Comparison of ENCODE assay signal across 2 cellular contexts in genomic region chr3:121660356-121661171, GRCh38.
TF ChIP-seq lines count a peak whose summit lies in the region.

HCLS1 (minus strand) TSS chr3:121660903; CDS start chr3:121658347, 2,556 bp downstream.

TF ChIP-seq in IMR-90, 13 proteins besides CTCF, POLR2A, EP300 and RAD21:
- TF ChIP-seq NFE2L2 (IDR thresholded peaks at IDR 0.05; ENCODE audit: low read depth, low read length) (no peak), ELK1 (IDR thresholded peaks at IDR 0.05; ENCODE audit: borderline replicate concordance, low read depth, low read length) (no peak), SMC3 (IDR thresholded peaks at IDR 0.05; ENCODE audit: low read depth, low read length) (no peak), RCOR1 (IDR thresholded peaks at IDR 0.05; ENCODE audit: insufficient replicate concordance, low read length) (no peak), MAZ (IDR thresholded peaks at IDR 0.05; ENCODE audit: borderline replicate concordance, low read depth, low read length) (no peak), CEBPB (IDR thresholded peaks at IDR 0.05; ENCODE audit: low read depth, low read length) (no peak), FOS (IDR thresholded peaks at IDR 0.05; ENCODE audit: low read depth, low read length) (no peak), CHD1 (IDR thresholded peaks at IDR 0.05; ENCODE audit: low read depth, low read length) (no peak), MXI1 (IDR thresholded peaks at IDR 0.05; ENCODE audit: borderline replicate concordance, low read depth, low read length) (no peak), RFX5 (IDR thresholded peaks at IDR 0.05; ENCODE audit: low read depth, low read length) (no peak)
- TF ChIP-seq, protein P1, sequence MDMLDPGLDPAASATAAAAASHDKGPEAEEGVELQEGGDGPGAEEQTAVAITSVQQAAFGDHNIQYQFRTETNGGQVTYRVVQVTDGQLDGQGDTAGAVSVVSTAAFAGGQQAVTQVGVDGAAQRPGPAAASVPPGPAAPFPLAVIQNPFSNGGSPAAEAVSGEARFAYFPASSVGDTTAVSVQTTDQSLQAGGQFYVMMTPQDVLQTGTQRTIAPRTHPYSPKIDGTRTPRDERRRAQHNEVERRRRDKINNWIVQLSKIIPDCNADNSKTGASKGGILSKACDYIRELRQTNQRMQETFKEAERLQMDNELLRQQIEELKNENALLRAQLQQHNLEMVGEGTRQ (IDR thresholded peaks at IDR 0.05; ENCODE audit: low read depth, low read length), result no peak

TF ChIP-seq in endothelial cell of umbilical vein, 7 proteins besides CTCF, POLR2A, EP300 and RAD21:
- no peak for TF ChIP-seq MYC (IDR thresholded peaks at IDR 0.05; ENCODE audit: low read depth, low read length)
- peak; percentile 84 for TF ChIP-seq POLR2AphosphoS5 (IDR thresholded peaks at IDR 0.05; ENCODE audit: insufficient read depth, low read depth, low read length)
- TF ChIP-seq EZH2 (IDR thresholded peaks at IDR 0.05; ENCODE audit: borderline replicate concordance, low read depth, low read length, severe bottlenecking), result no peak
- TF ChIP-seq JUN (IDR thresholded peaks at IDR 0.05; ENCODE audit: borderline replicate concordance, insufficient read depth, insufficient read length, low read depth), result no peak
